Comparison of ENCODE assay signal across 9 cellular contexts in the genomic region with DNA sequence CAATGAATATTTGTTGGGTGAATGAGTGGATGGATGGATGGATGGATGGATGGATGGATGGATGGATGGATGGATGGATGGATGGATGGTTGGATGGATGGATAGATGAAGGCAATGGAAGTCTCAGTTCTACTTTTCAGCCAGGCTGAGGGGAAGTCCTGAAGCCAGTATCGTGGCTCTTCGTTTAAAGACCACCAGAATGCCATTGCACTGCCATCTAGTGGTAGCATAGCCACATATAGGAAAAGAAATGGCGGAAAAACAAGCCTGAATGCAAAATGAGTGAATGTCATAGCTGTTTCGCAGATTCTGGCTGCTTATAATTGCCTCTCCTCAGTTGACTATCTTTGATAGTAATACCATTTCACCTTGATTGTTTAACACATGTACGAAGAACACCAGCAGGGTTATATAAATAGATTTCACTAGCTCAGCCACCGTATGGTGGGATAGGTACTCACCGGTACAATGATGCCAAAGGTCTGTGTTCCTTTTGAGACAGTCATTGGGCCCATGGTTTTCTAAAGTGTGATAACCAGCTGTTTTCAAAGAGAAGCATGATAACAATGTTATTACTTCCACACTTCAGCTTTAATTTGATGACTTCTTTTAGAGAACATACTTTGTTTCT.
DNase-seq lines count a peak whose midpoint lies in the region; ATAC-seq, FAIRE-seq and TF ChIP-seq lines count a peak whose summit lies in the region.
"Had no signal": no experiment of that assay in that cellular context is flagged by ENCODE, and none has a peak within 500 bp of the region (broad histone marks: within the 10 kb centered on the region; RNA-seq: fewer than 3 reads in every experiment).

No MANE protein-coding gene starts in this region.

- TF ChIP-seq CTCF in HEK293 (tag by site-specific recombination; IDR thresholded peaks at IDR 0.05) (peak; percentile 68), SU-DHL-6 (IDR thresholded peaks at IDR 0.05; ENCODE audit: insufficient read depth, low read length, poor library complexity, severe bottlenecking) (peak; percentile 88), K562 (IDR thresholded peaks at IDR 0.05 in 2 of 3, conservative IDR thresholded peaks at IDR 0.05 in 1 of 3; ENCODE audit: insufficient read depth in 2 of 3, low read depth in 1 of 3, low read length in 3 of 3) (peak; percentile 66 to 76 (median 70))

- H4K20me1 ChIP-seq in SU-DHL-6 (ENCODE audit: low read depth, low read length): no peaks in the 10 kb centered on the region
- no peaks in the 10 kb centered on the region for H4K20me1 ChIP-seq in K562 (replicated peaks; ENCODE audit: control insufficient read depth, insufficient read depth, low read length)
- H4K20me1 ChIP-seq: BLaER1 had no signal

- in situ Hi-C loops in K562 (cut with MboI): no loop called here

- DNase-seq in DMS79 treated with DMSO at 0.1 percent for 48 hours (lab: John Stamatoyannopoulos, UW): peak; percentile 48
- no peak for DNase-seq in DMS79 (lab: John Stamatoyannopoulos, UW)
- DNase-seq in NCI-H1105 (lab: John Stamatoyannopoulos, UW): peak; percentile 70
- peak; percentile 48 to 68 (median 50) for DNase-seq in K562 (ENCODE audit: extremely low read depth in 1 of 4, low spot score in 3 of 4)
- DNase-seq in iris pigment epithelial cell (ENCODE audit: low read depth): peak; percentile 71
- peak; percentile 44 to 52 for DNase-seq in stimulated activated CD4-positive, alpha-beta T cell treated with anti-CD3 and anti-CD28 coated beads, Interleukin-2, amount 100 ng/mL, for 48 hours

- peak; percentile 88 for ATAC-seq in K562

- no peaks in the 10 kb centered on the region for H3K27me3 ChIP-seq in SU-DHL-6 (ENCODE audit: low read length)
- no peaks in the 10 kb centered on the region for H3K27me3 ChIP-seq in K562 (ENCODE audit: control insufficient read depth in 2 of 2, insufficient read depth in 2 of 2, low read length in 2 of 2)
- H3K27me3 ChIP-seq: BLaER1 had no signal

- FAIRE-seq in K562 (lab: Jason Lieb, UNC): peak; percentile 93

- CTCF ChIA-PET in HEK293 (lab: Yijun Ruan, JAX): interaction anchor here (0.5 to 5.8 kb wide), 35 partner anchors 8 to 1555 kb away, joined by 3 to 96 read pairs (median 4); a partner anchor contains a TSS
- CTCF ChIA-PET in K562 (lab: Yijun Ruan, JAX; ENCODE audit: low intra/inter-chr PET ratio): no interaction called here

- no peaks in the 10 kb centered on the region for H3K36me3 ChIP-seq in HEK293 (ENCODE audit: control insufficient read depth in 2 of 2, insufficient read depth in 1 of 2, low read length in 2 of 2)
- H3K36me3 ChIP-seq in SU-DHL-6 (ENCODE audit: low read length): no peaks in the 10 kb centered on the region
- H3K36me3 ChIP-seq in K562 (ENCODE audit: control insufficient read depth, insufficient read depth, low read length): no peaks in the 10 kb centered on the region
- H3K36me3 ChIP-seq: BLaER1 had no signal

- no peaks in the 10 kb centered on the region for H3F3A ChIP-seq in SU-DHL-6 (ENCODE audit: insufficient read depth)

- POLR2A ChIA-PET in HEK293 (lab: Yijun Ruan, JAX) (no interaction called here), K562 (lab: Yijun Ruan, JAX) (interaction anchor here (0.7 to 1.3 kb wide), 2 partner anchors 8 to 14 kb away, joined by 3 to 4 read pairs; no protein-coding TSS in a partner anchor)

- no peak overlapping the region for H3K27ac ChIP-seq in HEK293 (ENCODE audit: extremely low read depth, low read depth, low read length)
- H3K27ac ChIP-seq in SU-DHL-6 (ENCODE audit: low read depth, low read length): no peak overlapping the region
- no peak overlapping the region for H3K27ac ChIP-seq in K562 (ENCODE audit: extremely low read depth, low read depth, low read length)
- H3K27ac ChIP-seq: BLaER1 had no signal

- TF ChIP-seq POLR2A in K562 (conservative IDR thresholded peaks at IDR 0.05): no peak

- WGBS in K562 (ENCODE audit: insufficient coverage, low coverage, missing lambda C conversion rate): 4% methylated on average over 7 of the region's 7 CpGs

- TF ChIP-seq EP300 in K562 (IDR thresholded peaks at IDR 0.05; ENCODE audit: low read length): no peak

- H3K9ac ChIP-seq in SU-DHL-6 (ENCODE audit: low read length) (no peak overlapping the region), K562 (ENCODE audit: insufficient read depth in 1 of 2, low read depth in 2 of 2, low read length in 2 of 2) (no peak overlapping the region)
- H3K9ac ChIP-seq: BLaER1 had no signal

- H3K4me3 ChIP-seq in HEK293 (ENCODE audit: low read depth, low read length) (no peak overlapping the region), SU-DHL-6 (ENCODE audit: insufficient read depth, low read length, poor library complexity, severe bottlenecking) (no peak overlapping the region), K562 (no peak overlapping the region)
- H3K4me3 ChIP-seq: BLaER1 had no signal

- BruUV-seq in K562 (replicated peaks; lab: Mats Ljungman, UMichigan): no TSS peak

- intact Hi-C loops in K562 (cut with micrococcal nuclease): loop anchor here (10.0 kb wide), 1 partner anchor 205 kb away; no protein-coding TSS in a partner anchor

- no peaks in the 10 kb centered on the region for H3K9me2 ChIP-seq in SU-DHL-6 (replicated peaks; ENCODE audit: insufficient read depth, low read length)

- no peaks in the 10 kb centered on the region for H3K79me2 ChIP-seq in SU-DHL-6 (ENCODE audit: insufficient read depth, low read length)
- H3K79me2 ChIP-seq in K562 (ENCODE audit: control insufficient read depth, insufficient read depth, low read length): no peaks in the 10 kb centered on the region

- H3K4me2 ChIP-seq in SU-DHL-6 (ENCODE audit: low read depth, low read length, poor library complexity, severe bottlenecking) (no peak overlapping the region), K562 (ENCODE audit: insufficient read depth, low read length) (no peak overlapping the region)
- H3K4me2 ChIP-seq: BLaER1 had no signal

- TF ChIP-seq RAD21 in K562 (CRISPR knock-in tag; conservative IDR thresholded peaks at IDR 0.05 in 1 of 2, IDR thresholded peaks at IDR 0.05 in 1 of 2): peak; percentile 58 to 86

- H3K9me3 ChIP-seq in HEK293 (ENCODE audit: control insufficient read depth, insufficient read depth, low read depth, low read length) (no peaks in the 10 kb centered on the region), SU-DHL-6 (ENCODE audit: insufficient read depth, low read length) (no peaks in the 10 kb centered on the region), K562 (replicated peaks; ENCODE audit: control insufficient read depth, insufficient read depth, low read depth, low read length) (no peaks in the 10 kb centered on the region)
- H3K9me3 ChIP-seq: BLaER1 had no signal

- H3K4me1 ChIP-seq in HEK293 (ENCODE audit: control insufficient read depth, insufficient read depth, low read length): no peaks in the 10 kb centered on the region
- H3K4me1 ChIP-seq in K562 (replicated peaks in 1 of 2; ENCODE audit: control insufficient read depth in 2 of 2, insufficient read depth in 2 of 2, low read length in 2 of 2): no peaks in the 10 kb centered on the region
- H3K4me1 ChIP-seq: BLaER1 had no signal

- H2AFZ ChIP-seq in SU-DHL-6 (ENCODE audit: low read depth, low read length, severe bottlenecking) (peak overlapping the region; percentile 67), K562 (ENCODE audit: low read depth, low read length) (no peak overlapping the region)

- no peaks in the 10 kb centered on the region for H3K9me1 ChIP-seq in K562 (ENCODE audit: control insufficient read depth, insufficient read depth, low read length)

TF ChIP-seq in HEK293, 187 proteins besides CTCF, POLR2A, EP300 and RAD21:
- TF ChIP-seq ZNF366 (tag by site-specific recombination; conservative IDR thresholded peaks at IDR 0.05): peak; percentile 93
- TF ChIP-seq ZNF785 (tag by site-specific recombination; IDR thresholded peaks at IDR 0.05): no peak
- no peak for TF ChIP-seq ZNF292 (tag by site-specific recombination; IDR thresholded peaks at IDR 0.05; ENCODE audit: borderline replicate concordance, low read depth)
- TF ChIP-seq ZBTB17 (tag by site-specific recombination; IDR thresholded peaks at IDR 0.05): peak; percentile 79
- peak; percentile 89 for TF ChIP-seq ZNF654 (tag by site-specific recombination; IDR thresholded peaks at IDR 0.05; ENCODE audit: low read depth)
- 0 out of 2 replicates have a peak, but pooled peaks have one; percentile 22 for TF ChIP-seq ZFP37 (tag by site-specific recombination; IDR thresholded peaks at IDR 0.05)
TF ChIP-seq in HEK293: peak in this region for 4.

TF ChIP-seq in K562, 482 proteins besides CTCF, POLR2A, EP300 and RAD21 (continues in another document):
- TF ChIP-seq MTF1 (CRISPR knock-in tag; IDR thresholded peaks at IDR 0.05; ENCODE audit: borderline replicate concordance): no peak
- TF ChIP-seq, protein P1, sequence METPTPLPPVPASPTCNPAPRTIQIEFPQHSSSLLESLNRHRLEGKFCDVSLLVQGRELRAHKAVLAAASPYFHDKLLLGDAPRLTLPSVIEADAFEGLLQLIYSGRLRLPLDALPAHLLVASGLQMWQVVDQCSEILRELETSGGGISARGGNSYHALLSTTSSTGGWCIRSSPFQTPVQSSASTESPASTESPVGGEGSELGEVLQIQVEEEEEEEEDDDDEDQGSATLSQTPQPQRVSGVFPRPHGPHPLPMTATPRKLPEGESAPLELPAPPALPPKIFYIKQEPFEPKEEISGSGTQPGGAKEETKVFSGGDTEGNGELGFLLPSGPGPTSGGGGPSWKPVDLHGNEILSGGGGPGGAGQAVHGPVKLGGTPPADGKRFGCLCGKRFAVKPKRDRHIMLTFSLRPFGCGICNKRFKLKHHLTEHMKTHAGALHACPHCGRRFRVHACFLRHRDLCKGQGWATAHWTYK (CRISPR knock-in tag; IDR thresholded peaks at IDR 0.05): no peak
- TF ChIP-seq NR1H2 (CRISPR knock-in tag; IDR thresholded peaks at IDR 0.05): no peak
- TF ChIP-seq FOXM1 (IDR thresholded peaks at IDR 0.05; ENCODE audit: low read depth): no peak
- no peak for TF ChIP-seq FOXM1 (CRISPR knock-in tag; IDR thresholded peaks at IDR 0.05; ENCODE audit: low read depth)
